27 cellular contexts compared by ENCODE assay signal in genomic region chr6:8583291-8583690, GRCh38.
"Had no signal": no experiment of that assay in that cellular context is flagged by ENCODE, and none has a peak within 500 bp of the region (broad histone marks: within the 10 kb centered on the region; RNA-seq: fewer than 3 reads in every experiment).

No MANE protein-coding gene starts in this region.

- H3K9me3 ChIP-seq: suprapubic skin, testis, thyroid gland, transverse colon, upper lobe of left lung, upper lobe of right lung, uterus, vagina had no signal

- H3K36me3 ChIP-seq: stomach, suprapubic skin, thoracic aorta, thyroid gland, tibial artery, tibial nerve, transverse colon, upper lobe of left lung, upper lobe of right lung, uterus, vagina had no signal

- DNase-seq: stimulated activated CD4-positive, alpha-beta T cell treated with anti-CD3 and anti-CD28 coated beads, Interleukin-2, amount 100 ng/mL, for 48 hours; stimulated activated CD4-positive, alpha-beta T cell treated with anti-CD3 and anti-CD28 coated beads, Interleukin-4, amount 100 ng/mL, for 1 hour; stimulated activated CD4-positive, alpha-beta T cell treated with anti-CD3 and anti-CD28 coated beads, Interleukin-4, amount 100 ng/mL, for 24 hours; stimulated activated CD4-positive, alpha-beta T cell treated with anti-CD3 and anti-CD28 coated beads, Interleukin-4, amount 100 ng/mL, for 4 hours; stimulated activated CD8-positive, alpha-beta memory T cell treated with anti-CD3 and anti-CD28 coated beads, Interleukin-4, amount 100 ng/mL, for 48 hours; stimulated activated naive B cell treated with anti-CD40 and anti-IgM and Interleukin-4, amounts not matched to agents 10 μg/mL and 1 μg/mL and 100 μg/mL, for 72 hours; stimulated activated naive CD4-positive, alpha-beta T cell; stimulated activated naive CD4-positive, alpha-beta T cell treated with Interleukin-2 at 50 U/mL for 16 hours; stimulated activated naive CD8-positive, alpha-beta T cell treated with anti-CD3 and anti-CD28 coated beads, Interleukin-15, amount 100 ng/mL, for 72 hours; stimulated activated naive CD8-positive, alpha-beta T cell treated with anti-CD3 and anti-CD28 coated beads, Interleukin-15, Interleukin-2, amounts not matched to agents 100 U/mL and 50 U/mL, for 24 hours; stomach; substantia nigra; testis; thyroid gland; tibial artery; transverse colon; trophoblast cell; upper lobe of left lung; upper lobe of right lung; uterus had no signal

- H3K27ac ChIP-seq: stomach, suprapubic skin, testis, thoracic aorta, thyroid gland, tibial artery, tibial nerve, transverse colon, upper lobe of left lung, upper lobe of right lung, uterus, vagina had no signal

- H3K4me3 ChIP-seq: stomach, suprapubic skin, testis, thoracic aorta, thyroid gland, tibial artery, tibial nerve, transverse colon, upper lobe of left lung, upper lobe of right lung, uterus, vagina had no signal

- H3K27me3 ChIP-seq: stomach, suprapubic skin, testis, thyroid gland, tibial artery, tibial nerve, transverse colon, upper lobe of left lung, upper lobe of right lung, uterus, vagina had no signal

- H3K4me1 ChIP-seq: stomach, suprapubic skin, testis, tibial artery, tibial nerve, transverse colon, upper lobe of left lung, upper lobe of right lung, uterus, vagina had no signal

- FAIRE-seq: urothelium cell line had no signal

- ATAC-seq: stimulated activated effector memory CD8-positive, alpha-beta T cell treated with anti-CD3 and anti-CD28 coated beads, Interleukin-12 subunit alpha, Interleukin-12 subunit beta, amount 100 ng/mL, for 72 hours; stimulated activated memory B cell treated with anti-CD40 and anti-IgM and Interleukin-4, amounts not matched to agents 10 μg/mL and 1 μg/mL and 100 μg/mL, for 72 hours; stimulated activated naive B cell treated with anti-CD40 and anti-IgM and Interleukin-4, amounts not matched to agents 10 μg/mL and 1 μg/mL and 100 μg/mL, for 72 hours; stimulated activated naive CD8-positive, alpha-beta T cell treated with anti-CD3 and anti-CD28 coated beads, Interleukin-15, amount 100 ng/mL, for 72 hours; stimulated activated naive CD8-positive, alpha-beta T cell treated with anti-CD3 and anti-CD28 coated beads, Interleukin-15, Interleukin-2, amounts not matched to agents 100 U/mL and 50 U/mL, for 24 hours; upper lobe of right lung had no signal
